Comparison of ENCODE assay signal across 8 cellular contexts in the genomic region with DNA sequence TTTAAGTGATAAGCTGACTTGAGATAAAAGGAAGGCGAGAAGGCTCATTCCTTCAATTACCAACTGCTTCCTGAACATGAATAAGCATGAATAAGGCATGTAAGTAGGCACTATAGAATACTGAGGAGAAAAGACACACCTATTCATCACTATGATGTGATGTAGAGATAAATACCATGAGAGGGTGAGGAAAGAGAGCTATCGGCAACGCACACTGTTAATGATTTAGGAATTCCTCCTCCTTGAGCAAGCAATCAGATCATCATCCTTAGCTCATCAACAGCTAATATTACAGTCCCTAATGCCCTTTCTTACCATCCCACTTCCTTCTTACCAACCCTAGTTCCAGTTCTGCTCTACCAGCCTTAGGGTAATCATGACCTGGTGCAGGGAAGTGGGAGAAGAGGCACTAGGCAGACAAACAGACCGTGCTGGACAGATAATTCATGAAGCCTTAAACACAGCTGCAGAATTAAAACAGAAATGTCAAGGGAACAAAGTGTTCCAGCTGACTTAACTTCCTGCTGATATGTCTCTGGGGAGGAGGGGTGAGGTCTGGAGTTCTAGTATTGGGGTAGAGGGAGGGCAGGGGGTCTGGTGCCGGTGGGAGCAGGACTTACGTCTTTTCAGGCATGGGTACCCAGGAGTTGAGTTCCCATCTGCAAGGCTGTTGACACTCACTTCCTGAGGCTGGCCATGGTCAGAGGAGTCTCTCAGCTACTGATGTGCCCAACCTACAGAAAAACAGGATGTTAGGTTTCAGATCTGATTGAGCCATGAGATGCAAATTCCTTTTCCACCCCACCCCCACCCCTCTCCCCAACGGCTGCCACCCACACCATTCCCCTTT. TPM values are rescaled to one million over a fixed set of nuclear protein-coding genes. Genes with fewer than 3 reads are reported as not detected.
A peak's percentile ranks its signal among the peaks of the same experiment; 100 is the strongest.
DNase-seq lines count a peak whose midpoint lies in the region; ATAC-seq and TF ChIP-seq lines count a peak whose summit lies in the region.

No MANE protein-coding gene starts in this region.

- CTCF ChIA-PET in MCF 10A (lab: Yijun Ruan, JAX) = interaction anchor here (0.6 to 6.6 kb wide), 13 partner anchors 11 to 297 kb away, joined by 3 to 51 read pairs (median 4); no protein-coding TSS in a partner anchor

- peaks cover 32% of the 10 kb centered on the region for H3K4me1 Mint-ChIP-seq in MCF 10A (ENCODE audit: insufficient read depth, unreplicated experiment)

- H3K36me3 Mint-ChIP-seq in MCF 10A (ENCODE audit: insufficient read depth, unreplicated experiment) = peaks cover 7% of the 10 kb centered on the region

- no peaks in the 10 kb centered on the region for H3K79me2 ChIP-seq in MM.1S (ENCODE audit: low read length)

- H4K20me1 ChIP-seq in MM.1S (ENCODE audit: insufficient read depth, low read length) = no peaks in the 10 kb centered on the region

- WGBS in right lobe of liver (ENCODE audit: insufficient coverage, low coverage, low lambda C conversion rate, missing lambda C conversion rate) = 34% methylated on average over 5 of the region's 7 CpGs
- WGBS in urinary bladder = 45% methylated on average over 7 of the region's 7 CpGs

- no peaks in the 10 kb centered on the region for H3K9me2 ChIP-seq in MM.1S (replicated peaks; ENCODE audit: insufficient read depth, low read length)

- H3K36me3 ChIP-seq in MM.1S (replicated peaks; ENCODE audit: insufficient read depth, low read length) (no peaks in the 10 kb centered on the region), right lobe of liver (no peaks in the 10 kb centered on the region), urinary bladder (ENCODE audit: insufficient read depth) (no peaks in the 10 kb centered on the region)

- in situ Hi-C loops in G401 (cut with HindIII; ENCODE audit: low sequenced_read_pairs) = no loop called here

- intact Hi-C loops in MCF 10A (cut with micrococcal nuclease) = loop anchor here (2.0 kb wide), 1 partner anchor 45 kb away; no protein-coding TSS in a partner anchor
- intact Hi-C loops in right lobe of liver (cut with DNase I) = no loop called here

- no peaks in the 10 kb centered on the region for H3K27me3 Mint-ChIP-seq in MCF 10A (ENCODE audit: insufficient read depth, unreplicated experiment)

- ATAC-seq in GM21528 (IDR thresholded peaks at IDR 0.05; ENCODE audit: low FRiP score, unreplicated experiment) (peak; percentile 75), right lobe of liver (peak; percentile 77 to 87 (median 82))

- H3K9ac ChIP-seq in MM.1S (ENCODE audit: low read length) = peak overlapping the region; percentile 3; the same call in 1 of the 2 replicates

- H3K4me3 Mint-ChIP-seq in MCF 10A (ENCODE audit: unreplicated experiment) = peak overlapping the region; percentile 0

- H3K27me3 ChIP-seq in MM.1S (replicated peaks; ENCODE audit: insufficient read depth, low read length) (no peaks in the 10 kb centered on the region), right lobe of liver (no peaks in the 10 kb centered on the region)

- H2AFZ ChIP-seq in MM.1S (ENCODE audit: low read length) = peak overlapping the region; percentile 73

- peak; percentile 70 for DNase-seq in EH (ENCODE audit: low read depth)
- peak; percentile 82 for DNase-seq in MM.1S
- no peak for DNase-seq in MCF 10A (ENCODE audit: unreplicated experiment)
- DNase-seq in right lobe of liver = no peak
- no peak for DNase-seq in GM19240 (ENCODE audit: insufficient read length, low spot score)
- no peak for DNase-seq in G401 (ENCODE audit: low spot score)

- H3K9me3 ChIP-seq in MM.1S (replicated peaks; ENCODE audit: insufficient read depth, low read length) = no peaks in the 10 kb centered on the region
- H3K9me3 ChIP-seq in right lobe of liver = no peaks in the 10 kb centered on the region

- H3K4me1 ChIP-seq in MM.1S (ENCODE audit: low read length) = peaks cover 29% of the 10 kb centered on the region
- peaks cover 0 to 10% (median 0%) of the 10 kb centered on the region in 4 donors for H3K4me1 ChIP-seq in right lobe of liver
- no peaks in the 10 kb centered on the region for H3K4me1 ChIP-seq in urinary bladder (ENCODE audit: insufficient read depth)

- no peak for TF ChIP-seq POLR2A in right lobe of liver (IDR thresholded peaks at IDR 0.05)

- TF ChIP-seq CTCF in MM.1S (IDR thresholded peaks at IDR 0.05; ENCODE audit: low read length) = no peak
- no peak for TF ChIP-seq CTCF in MCF 10A (IDR thresholded peaks at IDR 0.05; ENCODE audit: unreplicated experiment)
- no peak for TF ChIP-seq CTCF in right lobe of liver (IDR thresholded peaks at IDR 0.05)

- H3K4me3 ChIP-seq in MM.1S (ENCODE audit: low read length) (peak overlapping the region; percentile 30), right lobe of liver (no peak overlapping the region), urinary bladder (ENCODE audit: low read depth, low read length) (no peak overlapping the region)

- H3K27ac ChIP-seq in MM.1S (ENCODE audit: low read length) (peak overlapping the region; percentile 42; the same call in 1 of the 2 replicates), right lobe of liver (peak overlapping the region; percentile 12 to 48 (median 45)), urinary bladder (ENCODE audit: low read depth) (peak overlapping the region; percentile 38)

- H3K9me3 Mint-ChIP-seq in MCF 10A (ENCODE audit: unreplicated experiment) = peaks cover 7% of the 10 kb centered on the region

- H3F3A ChIP-seq in MM.1S (ENCODE audit: insufficient read depth, low read length) = peaks cover 3% of the 10 kb centered on the region; the same call in 1 of the 2 replicates

- POLR2A ChIA-PET in MCF 10A (lab: Yijun Ruan, JAX) = interaction anchor here (0.5 to 1.8 kb wide), 18 partner anchors 8 to 423 kb away, joined by 3 to 9 read pairs (median 4); partner anchors contain the start of gene CREG1

- peak overlapping the region; percentile 75 for H3K4me2 ChIP-seq in MM.1S (ENCODE audit: low read depth, low read length)

- H3K27ac Mint-ChIP-seq in MCF 10A (ENCODE audit: low read depth, unreplicated experiment) = peak overlapping the region; percentile 16

- no TSS peak for BruUV-seq in MCF 10A (replicated peaks; lab: Mats Ljungman, UMichigan)

RNA-seq across cellular contexts. Expression of gene RCSD1, which starts 12.7 kb away (rescaled TPM):
- 0.16 and 0.27 TPM in 2 replicates for total RNA-seq in MCF 10A (2022)
- total RNA-seq in right lobe of liver = 1 to 10 TPM; 2.4 to 8.4 (median 5.0) TPM
- 16.0 TPM for total RNA-seq in urinary bladder
- polyA plus RNA-seq in urinary bladder = 19.9 TPM
- not detected in 2 replicates for total RNA-seq in G401 (2014; rRNA removed; shearing (Covaris generic))

Comparison
In these comparisons a context has a peak if more than half of its experiments do, and no peak if none do; other contexts are left out.
1. DNase-seq: peak in EH (single experiment) and MM.1S (single experiment); none in MCF 10A (single experiment), right lobe of liver (0 of 3), GM19240 (single experiment) and G401 (single experiment).
2. Peak in every context shown above with its lines, with median percentiles within 50 percentile points of each other: H3K27ac ChIP-seq.